In genomic region chr11:64383580-64383979, GRCh38 we compare ENCODE assay signal across 22 cellular contexts.
"Had no signal": no experiment of that assay in that cellular context is flagged by ENCODE, and none has a peak within 500 bp of the region (broad histone marks: within the 10 kb centered on the region; RNA-seq: fewer than 3 reads in every experiment).

No MANE protein-coding gene starts in this region.

- H3K9me3 Mint-ChIP-seq: mesothelial cell of epicardium had no signal

- H3K36me3 Mint-ChIP-seq: mesothelial cell of epicardium, naive B cell had no signal

- H3K27ac ChIP-seq: coronary artery, esophagus muscularis mucosa, foreskin keratinocyte, heart right ventricle, left lung, lower lobe of right lung had no signal

- DNase-seq: dermis blood vessel endothelial cell; dorsolateral prefrontal cortex; effector CD4-positive, alpha-beta T cell; effector memory CD4-positive, alpha-beta T cell; foreskin keratinocyte; glutamatergic neuron; head of caudate nucleus; heart right ventricle; hippocampal formation; left cardiac atrium; left lung; lower lobe of right lung; mesenchymal stem cell; mucosa of descending colon; naive B cell had no signal

- H3K4me3 ChIP-seq: coronary artery, dorsolateral prefrontal cortex, esophagus muscularis mucosa, heart right ventricle, left lung, lower lobe of right lung, mucosa of descending colon had no signal

- FAIRE-seq: endothelial cell of umbilical vein, frontal cortex, islet of Langerhans, keratinocyte had no signal

- H3K4me1 ChIP-seq: lower lobe of right lung had no signal

- H3K27me3 ChIP-seq: dorsolateral prefrontal cortex, heart right ventricle had no signal

- H3K9me3 ChIP-seq: esophagus muscularis mucosa, heart right ventricle, left lung, lower lobe of right lung, mucosa of descending colon had no signal

- ATAC-seq: foreskin keratinocyte, lower lobe of right lung, mucosa of descending colon had no signal

- H3K4me3 Mint-ChIP-seq: mesothelial cell of epicardium, naive B cell had no signal

- H3K27ac Mint-ChIP-seq: mesothelial cell of epicardium had no signal

- H3K36me3 ChIP-seq: esophagus muscularis mucosa, heart right ventricle, left lung, lower lobe of right lung had no signal
